Comparison of ENCODE assay signal across 8 cellular contexts in genomic region chr6:13485923-13486557, GRCh38. TPM values are rescaled to one million over a fixed set of nuclear protein-coding genes. Genes with fewer than 3 reads are reported as not detected.
DNase-seq lines count a peak whose midpoint lies in the region; ATAC-seq and TF ChIP-seq lines count a peak whose summit lies in the region.

No MANE protein-coding gene starts in this region.

- H3K9ac ChIP-seq in GM23248: peak overlapping the region; percentile 69

- H3K36me3 ChIP-seq in BE2C (no peaks in the 10 kb centered on the region), GM23248 (ENCODE audit: low read depth) (no peaks in the 10 kb centered on the region), osteoblast (ENCODE audit: insufficient read depth, low read length) (no peaks in the 10 kb centered on the region)

- H3K27ac ChIP-seq in GM23248 (no peak overlapping the region), osteoblast (ENCODE audit: low read depth, low read length) (no peak overlapping the region)

- H3K9me3 ChIP-seq in BE2C (no peaks in the 10 kb centered on the region), GM23248 (ENCODE audit: low read depth) (no peaks in the 10 kb centered on the region), osteoblast (ENCODE audit: low read depth, low read length) (no peaks in the 10 kb centered on the region)

- 1% methylated on average over 24 to 30 of the region's 38 CpGs for WGBS in GM23248 (ENCODE audit: low coverage in 1 of 2, low lambda C conversion rate in 2 of 2, missing lambda C conversion rate in 2 of 2), 2 experiments

- H3K79me2 ChIP-seq in GM23248 (ENCODE audit: insufficient read depth): no peaks in the 10 kb centered on the region
- H3K79me2 ChIP-seq in osteoblast (ENCODE audit: insufficient read depth, low read length): no peaks in the 10 kb centered on the region

- ATAC-seq in GM18861 (IDR thresholded peaks at IDR 0.05; ENCODE audit: unreplicated experiment): no peak

- H3K4me3 ChIP-seq in BE2C (ENCODE audit: low read depth, low read length): peak overlapping the region; percentile 80
- peak overlapping the region; percentile 71 for H3K4me3 ChIP-seq in GM23248
- peak overlapping the region; percentile 75 for H3K4me3 ChIP-seq in osteoblast (ENCODE audit: insufficient read depth, low read length)

- no peaks in the 10 kb centered on the region for H3K9me2 ChIP-seq in GM23248 (ENCODE audit: insufficient read depth)

- no peak for TF ChIP-seq CTCF in BE2C (IDR thresholded peaks at IDR 0.05; ENCODE audit: low read depth, low read length)
- TF ChIP-seq CTCF in osteoblast (IDR thresholded peaks at IDR 0.05; ENCODE audit: extremely low read depth, low read depth, low read length): no peak

- in situ Hi-C loops in GM23248 (cut with MboI): no loop called here

- no peaks in the 10 kb centered on the region for H3F3A ChIP-seq in GM23248 (ENCODE audit: insufficient read depth)

- H3K4me2 ChIP-seq in GM23248 (ENCODE audit: unreplicated experiment) (peak overlapping the region; percentile 90), osteoblast (ENCODE audit: insufficient read depth, low read length) (peak overlapping the region; percentile 94)

- DNase-seq in BE2C: peak; percentile 49
- peak; percentile 64 for DNase-seq in GM23248
- DNase-seq in NCI-H82 treated with DMSO at 0.1 percent for 48 hours (lab: John Stamatoyannopoulos, UW; ENCODE audit: unreplicated experiment): peak; percentile 34
- peak; percentile 32 for DNase-seq in activated naive CD4-positive, alpha-beta T cell treated with Interleukin-2 at 50 U/mL for 16 hours
- DNase-seq in glomerular visceral epithelial cell (ENCODE audit: extremely low spot score): peak; percentile 55
- DNase-seq in osteoblast (ENCODE audit: insufficient read length, low spot score, missing footprints): peak; percentile 89
- DNase-seq in effector CD8-positive, alpha-beta T cell (lab: John Stamatoyannopoulos, UW): no peak

- H3K4me1 ChIP-seq in BE2C (no peaks in the 10 kb centered on the region; the same call in 1 of the 2 replicates), GM23248 (ENCODE audit: insufficient read depth) (peaks cover 5% of the 10 kb centered on the region; the same call in 1 of the 2 replicates), osteoblast (ENCODE audit: insufficient read depth, low read length) (peaks cover 4% of the 10 kb centered on the region)

- H4K20me1 ChIP-seq in GM23248 (ENCODE audit: insufficient read depth): no peaks in the 10 kb centered on the region
- H4K20me1 ChIP-seq in osteoblast (ENCODE audit: insufficient read depth, low read length): no peaks in the 10 kb centered on the region

- H3K27me3 ChIP-seq in BE2C (no peaks in the 10 kb centered on the region), GM23248 (replicated peaks; ENCODE audit: insufficient read depth) (no peaks in the 10 kb centered on the region), osteoblast (ENCODE audit: insufficient read depth, low read length) (no peaks in the 10 kb centered on the region)

- H2AFZ ChIP-seq in GM23248 (peak overlapping the region; percentile 88), osteoblast (ENCODE audit: low read length) (peak overlapping the region; percentile 86)

RNA-seq across cellular contexts. Expression of gene GFOD1, which starts 1.4 kb away (rescaled TPM):
- 14.1 TPM for polyA plus RNA-seq in BE2C (2012; ENCODE audit: insufficient read depth, insufficient read length, low read depth)
- total RNA-seq in GM23248 (2014; rRNA removed; shearing (Covaris generic)): 0.97 and 1.6 TPM in 2 replicates
- polyA plus RNA-seq in GM23248 (2016; fragmentation: Nextera tagmentation; extraction: Ambion mirVana): 0.74 and 0.84 TPM in 2 replicates
- 2.9 and 3.6 TPM in 2 replicates for total RNA-seq in osteoblast
